Comparison of ENCODE assay signal across 1 cellular context in genomic region chr12:65740873-65741600, GRCh38.
TF ChIP-seq lines count a peak whose summit lies in the region.

No MANE protein-coding gene starts in this region.

TF ChIP-seq in HepG2, 621 proteins besides CTCF, POLR2A, EP300 and RAD21 (continued from another document and continues in another):
- TF ChIP-seq ZNF710 (CRISPR knock-in tag; IDR thresholded peaks at IDR 0.05; ENCODE audit: borderline replicate concordance) (no peak), ZNF567 (CRISPR knock-in tag; IDR thresholded peaks at IDR 0.05; ENCODE audit: borderline replicate concordance) (no peak), ZNF510 (CRISPR knock-in tag; IDR thresholded peaks at IDR 0.05; ENCODE audit: low read depth) (no peak), POGZ (CRISPR knock-in tag; IDR thresholded peaks at IDR 0.05) (peak; percentile 36; the same call in 1 of the 2 replicates), ZNF569 (CRISPR knock-in tag; IDR thresholded peaks at IDR 0.05; ENCODE audit: borderline replicate concordance) (no peak), THRA (CRISPR knock-in tag; IDR thresholded peaks at IDR 0.05; ENCODE audit: borderline replicate concordance) (no peak), ZNF318 (CRISPR knock-in tag; IDR thresholded peaks at IDR 0.05) (no peak), ZNF879 (CRISPR knock-in tag; IDR thresholded peaks at IDR 0.05) (no peak), NCOA5 (CRISPR knock-in tag; IDR thresholded peaks at IDR 0.05) (no peak), ZBTB7A (CRISPR knock-in tag; IDR thresholded peaks at IDR 0.05) (peak; percentile 81), GPN1 (CRISPR knock-in tag; IDR thresholded peaks at IDR 0.05; ENCODE audit: borderline replicate concordance) (no peak), MYPOP (CRISPR knock-in tag; IDR thresholded peaks at IDR 0.05) (no peak), NCOA2 (CRISPR knock-in tag; IDR thresholded peaks at IDR 0.05) (no peak), ZNF564 (CRISPR knock-in tag; IDR thresholded peaks at IDR 0.05) (no peak), ZNF136 (CRISPR knock-in tag; IDR thresholded peaks at IDR 0.05; ENCODE audit: low read depth) (no peak), ZBTB42 (CRISPR knock-in tag; IDR thresholded peaks at IDR 0.05) (no peak), NR2F2 (IDR thresholded peaks at IDR 0.05; ENCODE audit: borderline replicate concordance, low read depth) (no peak), THAP8 (CRISPR knock-in tag; IDR thresholded peaks at IDR 0.05; ENCODE audit: borderline replicate concordance) (no peak), ZNF333 (CRISPR knock-in tag; IDR thresholded peaks at IDR 0.05; ENCODE audit: borderline replicate concordance) (no peak), SMAD3 (CRISPR knock-in tag; IDR thresholded peaks at IDR 0.05) (no peak), PAF1 (CRISPR knock-in tag; IDR thresholded peaks at IDR 0.05) (no peak), MTA3 (CRISPR knock-in tag; IDR thresholded peaks at IDR 0.05) (no peak), ZSCAN9 (CRISPR knock-in tag; IDR thresholded peaks at IDR 0.05; ENCODE audit: borderline replicate concordance) (0 out of 2 replicates have a peak, but pooled peaks have one; percentile 14), DR1 (CRISPR knock-in tag; IDR thresholded peaks at IDR 0.05) (no peak), HMGXB3 (CRISPR knock-in tag; IDR thresholded peaks at IDR 0.05; ENCODE audit: borderline replicate concordance) (no peak), ZBTB40 (IDR thresholded peaks at IDR 0.05) (no peak), ZBTB40 (CRISPR knock-in tag; IDR thresholded peaks at IDR 0.05) (no peak), ZNF350 (CRISPR knock-in tag; IDR thresholded peaks at IDR 0.05; ENCODE audit: borderline replicate concordance, low read depth) (no peak)
